1 cellular context compared by ENCODE assay signal in genomic region chr2:52423111-52423510, GRCh38.
TF ChIP-seq lines count a peak whose summit lies in the region.

No MANE protein-coding gene starts in this region.

TF ChIP-seq in IMR-90, 13 proteins besides CTCF, POLR2A, EP300 and RAD21 (continued from another document):
- no peak for TF ChIP-seq SMC3 (IDR thresholded peaks at IDR 0.05; ENCODE audit: low read depth, low read length)
